Comparison of ENCODE assay signal across 8 cellular contexts in the genomic region with DNA sequence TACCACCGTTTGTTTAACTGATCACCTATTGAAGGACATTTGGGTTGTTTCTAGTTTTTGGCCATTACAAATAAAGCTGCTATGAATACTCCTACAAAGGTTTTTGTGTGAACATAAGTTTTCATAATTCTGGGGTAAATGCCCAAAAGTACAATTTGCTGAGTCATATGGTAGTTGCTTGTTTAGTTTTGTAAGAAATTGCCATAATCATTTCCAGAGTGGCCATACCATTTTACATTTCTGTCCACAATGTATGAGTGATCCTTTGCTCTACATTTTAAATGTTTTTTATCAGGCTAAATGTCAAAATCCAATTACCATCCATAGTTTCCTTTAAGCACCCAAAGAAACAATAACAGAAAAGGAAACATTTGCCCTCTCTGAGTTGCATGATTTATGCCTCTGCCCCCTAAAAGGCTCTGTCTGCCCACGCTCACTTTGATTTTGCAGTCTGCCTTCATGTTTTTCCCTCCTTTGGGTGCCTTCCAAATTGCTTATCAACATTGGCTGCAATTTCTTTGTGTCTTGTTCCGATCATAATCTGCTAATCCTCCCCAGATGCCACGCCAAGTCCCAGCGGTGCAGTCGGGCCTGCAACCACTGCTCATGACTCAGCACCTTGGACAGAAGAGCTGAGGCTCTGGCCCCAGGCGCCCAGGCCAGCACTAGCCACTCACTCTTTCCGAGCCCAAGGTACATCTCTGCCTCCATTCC.
DNase-seq lines count a peak whose midpoint lies in the region; ATAC-seq and TF ChIP-seq lines count a peak whose summit lies in the region.

No MANE protein-coding gene starts in this region.

- peak overlapping the region; percentile 12 for H3K27ac ChIP-seq in RWPE2 (ENCODE audit: poor library complexity, severe bottlenecking)

- H3K27me3 ChIP-seq in RWPE2 (ENCODE audit: insufficient read depth, poor library complexity, severe bottlenecking) = no peaks in the 10 kb centered on the region

- H3K27ac Mint-ChIP-seq in glutamatergic neuron (ENCODE audit: unreplicated experiment) = no peak overlapping the region

- peaks cover 6% of the 10 kb centered on the region for H3K36me3 Mint-ChIP-seq in glutamatergic neuron (ENCODE audit: unreplicated experiment)

- H3K36me3 ChIP-seq in RWPE2 (ENCODE audit: low read depth) = no peaks in the 10 kb centered on the region

- no peak overlapping the region for H3K4me3 Mint-ChIP-seq in glutamatergic neuron (ENCODE audit: unreplicated experiment)

- peaks cover 4% of the 10 kb centered on the region for H3K27me3 Mint-ChIP-seq in glutamatergic neuron (ENCODE audit: unreplicated experiment)

- ATAC-seq in RWPE2 (ENCODE audit: low read depth) (peak; percentile 74), GM19351 (IDR thresholded peaks at IDR 0.05; ENCODE audit: unreplicated experiment) (no peak)

- H3K4me1 ChIP-seq in RWPE2 (ENCODE audit: insufficient read depth, poor library complexity, severe bottlenecking) = peaks cover 27% of the 10 kb centered on the region

- DNase-seq in Daoy (ENCODE audit: low read depth) (peak; percentile 87), RWPE2 (ENCODE audit: low spot score) (no peak), fibroblast of the conjunctiva (ENCODE audit: low read depth) (peak; percentile 94), renal cortical epithelial cell (ENCODE audit: low read depth) (peak; percentile 55), glutamatergic neuron (no peak)
- no peak for DNase-seq in central memory CD4-positive, alpha-beta T cell
- DNase-seq in activated CD4-positive, alpha-beta T cell treated with anti-CD3 and anti-CD28 coated beads, Interleukin-2, amount 50 U/mL, for 48 hours = no peak

- no peaks in the 10 kb centered on the region for H3K9me3 ChIP-seq in RWPE2 (ENCODE audit: severe bottlenecking)

- no peak overlapping the region for H3K4me3 ChIP-seq in RWPE2 (ENCODE audit: severe bottlenecking)

- H3K9me3 Mint-ChIP-seq in glutamatergic neuron (ENCODE audit: unreplicated experiment) = no peaks in the 10 kb centered on the region

- no peaks in the 10 kb centered on the region for H3K4me1 Mint-ChIP-seq in glutamatergic neuron (ENCODE audit: low read depth, unreplicated experiment)

- no peak for TF ChIP-seq CTCF in RWPE2 (IDR thresholded peaks at IDR 0.05; ENCODE audit: poor library complexity, severe bottlenecking)
- no peak for TF ChIP-seq CTCF in glutamatergic neuron (IDR thresholded peaks at IDR 0.05; ENCODE audit: partially characterized antibody, unreplicated experiment)

Comparison
In these comparisons a context has a peak if more than half of its experiments do, and no peak if none do; other contexts are left out.
1. DNase-seq: peak in Daoy (single experiment), fibroblast of the conjunctiva (single experiment) and renal cortical epithelial cell (single experiment); none in RWPE2 (single experiment), glutamatergic neuron (single experiment), central memory CD4-positive, alpha-beta T cell (single experiment) and activated CD4-positive, alpha-beta T cell treated with anti-CD3 and anti-CD28 coated beads, Interleukin-2, amount 50 U/mL, for 48 hours (0 of 2).